ENCODE assay signal across 8 cellular contexts in genomic region chr16:31713945-31714898, GRCh38.
A peak's percentile ranks its signal among the peaks of the same experiment; 100 is the strongest.
DNase-seq lines count a peak whose midpoint lies in the region; TF ChIP-seq lines count a peak whose summit lies in the region.

No MANE protein-coding gene starts in this region.

- H3K27ac ChIP-seq in SJSA1, result peak overlapping the region; percentile 75

- 0 out of 2 replicates have a peak, but pooled peaks cover 2% of the 10 kb centered on the region for H3K9me3 ChIP-seq in SJSA1 (replicated peaks)
- peaks cover 27% of the 10 kb centered on the region for H3K9me3 ChIP-seq in neuron (ENCODE audit: low read length)

- H2AFZ ChIP-seq in neuron (ENCODE audit: low read depth, low read length), result no peak overlapping the region

- peak; percentile 35 for TF ChIP-seq CTCF in epithelial cell of esophagus (IDR thresholded peaks at IDR 0.05; ENCODE audit: insufficient read depth, low read depth, low read length, missing control alignments)

- H3K36me3 ChIP-seq in SJSA1 (peaks cover 32% of the 10 kb centered on the region), neuron (ENCODE audit: insufficient read depth, low read length) (peaks cover 37% of the 10 kb centered on the region)

- H3K4me3 ChIP-seq in SJSA1 (peak overlapping the region; percentile 75), epithelial cell of esophagus (ENCODE audit: low read length) (peak overlapping the region; percentile 95), neuron (ENCODE audit: low read length) (peak overlapping the region; percentile 71)

- peak; percentile 31 for DNase-seq in NCI-H146 (lab: John Stamatoyannopoulos, UW)
- no peak for DNase-seq in NCI-H146 treated with DMSO at 0.1 percent for 48 hours (lab: John Stamatoyannopoulos, UW; ENCODE audit: unreplicated experiment)
- no peak for DNase-seq in SJSA1 (ENCODE audit: low read depth in 1 of 2, low spot score in 2 of 2)
- peak; percentile 9 for DNase-seq in epithelial cell of esophagus (ENCODE audit: low read depth)
- DNase-seq in OCI-M2 (lab: John Stamatoyannopoulos, UW; ENCODE audit: unreplicated experiment), result no peak
- no peak for DNase-seq in NCI-H524 (lab: John Stamatoyannopoulos, UW)
- DNase-seq in superior temporal gyrus (ENCODE audit: extremely low spot score), result no peak

- H3K4me1 ChIP-seq in SJSA1 (replicated peaks) (peaks cover 6% of the 10 kb centered on the region), neuron (ENCODE audit: insufficient read depth, low read length) (peaks cover 18% of the 10 kb centered on the region)

- no peaks in the 10 kb centered on the region for H3K27me3 ChIP-seq in SJSA1 (replicated peaks)
- no peaks in the 10 kb centered on the region for H3K27me3 ChIP-seq in neuron (ENCODE audit: insufficient read depth, low read length)

Comparison
In these comparisons a context has a peak if more than half of its experiments do, and no peak if none do; other contexts are left out.
1. DNase-seq: peak in NCI-H146 (single experiment) and epithelial cell of esophagus (single experiment); none in NCI-H146 treated with DMSO at 0.1 percent for 48 hours (single experiment), SJSA1 (0 of 2), OCI-M2 (single experiment), NCI-H524 (0 of 2) and superior temporal gyrus (single experiment).
2. Peak in every context shown above with its lines, with median percentiles within 50 percentile points of each other: H3K4me3 ChIP-seq.